In genomic region chr3:127693336-127693843, GRCh38 we compare ENCODE assay signal across 2 cellular contexts.
TF ChIP-seq lines count a peak whose summit lies in the region.

No MANE protein-coding gene starts in this region.

TF ChIP-seq in IMR-90, 13 proteins besides CTCF, POLR2A, EP300 and RAD21:
- TF ChIP-seq MAZ (IDR thresholded peaks at IDR 0.05; ENCODE audit: borderline replicate concordance, low read depth, low read length) (no peak), FOS (IDR thresholded peaks at IDR 0.05; ENCODE audit: low read depth, low read length) (no peak), RFX5 (IDR thresholded peaks at IDR 0.05; ENCODE audit: low read depth, low read length) (no peak), SMC3 (IDR thresholded peaks at IDR 0.05; ENCODE audit: low read depth, low read length) (no peak), ELK1 (IDR thresholded peaks at IDR 0.05; ENCODE audit: borderline replicate concordance, low read depth, low read length) (no peak), RCOR1 (IDR thresholded peaks at IDR 0.05; ENCODE audit: insufficient replicate concordance, low read length) (no peak), MAFK (IDR thresholded peaks at IDR 0.05; ENCODE audit: low read depth, low read length) (no peak), CHD1 (IDR thresholded peaks at IDR 0.05; ENCODE audit: low read depth, low read length) (no peak), MXI1 (IDR thresholded peaks at IDR 0.05; ENCODE audit: borderline replicate concordance, low read depth, low read length) (no peak), NFE2L2 (IDR thresholded peaks at IDR 0.05; ENCODE audit: low read depth, low read length) (no peak), USF2 (IDR thresholded peaks at IDR 0.05; ENCODE audit: low read depth, low read length) (no peak), BHLHE40 (IDR thresholded peaks at IDR 0.05; ENCODE audit: low read depth, low read length) (no peak), CEBPB (IDR thresholded peaks at IDR 0.05; ENCODE audit: low read depth, low read length) (no peak)

TF ChIP-seq in SK-N-SH treated with all-trans-retinoic acid at 6 μM for 48 hours, 23 proteins besides CTCF, POLR2A, EP300 and RAD21:
- no peak for TF ChIP-seq ARNTL (CRISPR knock-in tag; IDR thresholded peaks at IDR 0.05; ENCODE audit: borderline replicate concordance, low read depth)
- TF ChIP-seq ZNF8 (CRISPR knock-in tag; IDR thresholded peaks at IDR 0.05) = no peak
- no peak for TF ChIP-seq TCF4 (CRISPR knock-in tag; IDR thresholded peaks at IDR 0.05; ENCODE audit: borderline replicate concordance)
- TF ChIP-seq BACH2 (CRISPR knock-in tag; IDR thresholded peaks at IDR 0.05; ENCODE audit: borderline replicate concordance) = no peak
- TF ChIP-seq ZNF565 (CRISPR knock-in tag; conservative IDR thresholded peaks at IDR 0.05; ENCODE audit: low read depth) = no peak
- TF ChIP-seq TOX (CRISPR knock-in tag; IDR thresholded peaks at IDR 0.05; ENCODE audit: borderline replicate concordance) = no peak
- no peak for TF ChIP-seq PPARA (CRISPR knock-in tag; IDR thresholded peaks at IDR 0.05; ENCODE audit: borderline replicate concordance)
